ENCODE assay signal across 15 cellular contexts in the genomic region with DNA sequence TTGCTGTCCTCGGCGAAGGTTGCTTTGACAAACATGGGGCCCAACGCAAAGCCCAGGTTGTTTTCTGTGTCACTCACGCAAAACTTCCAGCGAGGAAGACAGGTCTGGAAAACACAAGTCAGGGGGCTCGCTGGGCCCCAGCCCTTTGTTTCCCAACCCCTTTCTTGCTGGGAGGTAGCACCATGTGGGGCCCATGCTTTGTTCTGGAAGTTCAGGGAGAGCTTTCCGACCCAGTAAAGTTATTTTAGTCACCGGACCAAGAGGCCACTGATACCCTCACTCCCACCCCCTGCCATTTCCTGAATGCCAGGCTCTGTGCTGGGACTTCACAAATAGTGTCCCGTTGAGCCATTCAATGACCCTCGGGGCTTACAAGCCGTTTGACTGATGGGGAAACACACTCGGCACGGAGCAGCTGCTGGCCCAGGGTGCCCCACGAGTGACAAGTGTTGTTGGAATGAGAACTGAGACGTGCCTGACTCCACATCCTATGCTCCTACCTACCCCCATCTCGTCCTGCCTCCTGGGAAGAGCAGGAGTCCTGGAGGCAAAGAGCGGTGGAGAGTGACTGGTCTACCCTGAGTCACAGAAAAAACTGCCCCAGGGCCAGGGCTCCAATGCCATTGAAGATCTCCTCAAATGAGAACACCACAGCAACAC. TPM values are rescaled to one million over a fixed set of nuclear protein-coding genes. Genes with fewer than 3 reads are reported as not detected.
A peak's percentile ranks its signal among the peaks of the same experiment; 100 is the strongest.
DNase-seq lines count a peak whose midpoint lies in the region; ATAC-seq, FAIRE-seq and TF ChIP-seq lines count a peak whose summit lies in the region.
"Had no signal": no experiment of that assay in that cellular context is flagged by ENCODE, and none has a peak within 500 bp of the region (broad histone marks: within the 10 kb centered on the region; RNA-seq: fewer than 3 reads in every experiment).

No MANE protein-coding gene starts in this region.

- DNase-seq in AG09309 (ENCODE audit: low read depth) (peak; percentile 34), HTR-8/SVneo (ENCODE audit: insufficient read length, low spot score) (peak; percentile 58), astrocyte of the hippocampus (ENCODE audit: low read depth, low spot score) (peak; percentile 49), kidney epithelial cell (ENCODE audit: low read depth) (peak; percentile 69), NCI-H510A (lab: John Stamatoyannopoulos, UW) (no peak), posterior cingulate gyrus (no peak), T-helper 9 cell (no peak)
- DNase-seq: activated CD8-positive, alpha-beta memory T cell treated with anti-CD3 and anti-CD28 coated beads, Interleukin-2, amount 50 U/mL, for 4 hours; GF-D8; head of caudate nucleus; NCI-H1048; NCI-H510A treated with DMSO at 0.1 percent for 48 hours; occipital lobe had no signal

- TF ChIP-seq CTCF in AG09309 (IDR thresholded peaks at IDR 0.05; ENCODE audit: control insufficient read depth, insufficient read depth, low read depth, low read length, missing control alignments): no peak
- no peak for TF ChIP-seq CTCF in kidney epithelial cell (IDR thresholded peaks at IDR 0.05; ENCODE audit: insufficient read depth, low read length, poor library complexity, severe bottlenecking)

- FAIRE-seq in HTR-8/SVneo (lab: Jason Lieb, UNC): peak; percentile 91
- FAIRE-seq: TTC549 had no signal

- intact Hi-C loops in posterior cingulate gyrus (cut with DNase I): no loop called here

- H3K36me3 ChIP-seq in kidney epithelial cell (ENCODE audit: control insufficient read depth, insufficient read depth, low read length): peaks cover 1% of the 10 kb centered on the region

- no peak for ATAC-seq in HG02759 (IDR thresholded peaks at IDR 0.05; ENCODE audit: unreplicated experiment)

- H3K27me3 ChIP-seq in kidney epithelial cell (ENCODE audit: control insufficient read depth, insufficient read depth, low read length): no peaks in the 10 kb centered on the region

- no peak overlapping the region for H3K4me3 ChIP-seq in AG09309 (ENCODE audit: control insufficient read depth, low read depth, low read length)
- no peak overlapping the region for H3K4me3 ChIP-seq in kidney epithelial cell (ENCODE audit: low read depth, low read length)

RNA-seq across cellular contexts. Expression of a gene that starts 52.0 kb away (rescaled TPM):
- 181 and 185 TPM in 2 replicates for total RNA-seq in kidney epithelial cell

Comparison
In these comparisons a context has a peak if more than half of its experiments do, and no peak if none do; other contexts are left out.
1. DNase-seq: peak in AG09309 (single experiment), HTR-8/SVneo (single experiment), astrocyte of the hippocampus (single experiment) and kidney epithelial cell (single experiment); none in NCI-H510A (single experiment), posterior cingulate gyrus (0 of 10) and T-helper 9 cell (single experiment).